27 cellular contexts compared by ENCODE assay signal in genomic region chr6:24897186-24897585, GRCh38. TPM values are rescaled to one million over a fixed set of nuclear protein-coding genes. Genes with fewer than 3 reads are reported as not detected.
A peak's percentile ranks its signal among the peaks of the same experiment; 100 is the strongest.
DNase-seq lines count a peak whose midpoint lies in the region; ATAC-seq and TF ChIP-seq lines count a peak whose summit lies in the region.
"Had no signal": no experiment of that assay in that cellular context is flagged by ENCODE, and none has a peak within 500 bp of the region (broad histone marks: within the 10 kb centered on the region; RNA-seq: fewer than 3 reads in every experiment).

No MANE protein-coding gene starts in this region.

- H3K36me3 Mint-ChIP-seq in activated naive CD4-positive, alpha-beta T cell treated with anti-CD3 and anti-CD28 coated beads, Interleukin-2, amount 50 U/mL, for 24 hours, result peaks cover 11% of the 10 kb centered on the region
- H3K36me3 Mint-ChIP-seq in glutamatergic neuron (ENCODE audit: unreplicated experiment) (peaks cover 11% of the 10 kb centered on the region), osteocyte (ENCODE audit: unreplicated experiment) (no peaks in the 10 kb centered on the region)
- peaks cover 26% of the 10 kb centered on the region for H3K36me3 Mint-ChIP-seq in stimulated activated memory B cell treated with anti-CD40 and anti-IgM and Interleukin-4, amounts not matched to agents 10 μg/mL and 1 μg/mL and 100 μg/mL, for 72 hours
- H3K36me3 Mint-ChIP-seq: mesothelial cell of epicardium, type B pancreatic cell had no signal

- H3K9me3 ChIP-seq in SJCRH30 (replicated peaks), result no peaks in the 10 kb centered on the region
- H3K9me3 ChIP-seq: heart right ventricle, left ventricle myocardium inferior had no signal

- H3K27ac ChIP-seq in SJCRH30, result no peak overlapping the region
- H3K27ac ChIP-seq: heart right ventricle, KMS-11, left ventricle myocardium inferior, VCaP had no signal

- H3K27me3 ChIP-seq in SJCRH30, result no peaks in the 10 kb centered on the region
- H3K27me3 ChIP-seq: heart right ventricle had no signal

- TF ChIP-seq CTCF in glutamatergic neuron (IDR thresholded peaks at IDR 0.05; ENCODE audit: partially characterized antibody, unreplicated experiment), result no peak
- no peak for TF ChIP-seq CTCF in osteocyte (IDR thresholded peaks at IDR 0.05)

- H3K4me1 Mint-ChIP-seq in activated naive CD4-positive, alpha-beta T cell treated with anti-CD3 and anti-CD28 coated beads, Interleukin-2, amount 50 U/mL, for 24 hours, result peaks cover 91% of the 10 kb centered on the region
- H3K4me1 Mint-ChIP-seq in glutamatergic neuron (ENCODE audit: low read depth, unreplicated experiment) (peaks cover 14% of the 10 kb centered on the region), osteocyte (ENCODE audit: unreplicated experiment) (peaks cover 12% of the 10 kb centered on the region)
- peaks cover 71% of the 10 kb centered on the region for H3K4me1 Mint-ChIP-seq in stimulated activated memory B cell treated with anti-CD40 and anti-IgM and Interleukin-4, amounts not matched to agents 10 μg/mL and 1 μg/mL and 100 μg/mL, for 72 hours
- H3K4me1 Mint-ChIP-seq: mesothelial cell of epicardium had no signal

- ATAC-seq in stimulated activated memory B cell treated with anti-CD40 and anti-IgM and Interleukin-4, amounts not matched to agents 10 μg/mL and 1 μg/mL and 100 μg/mL, for 72 hours, result no peak
- no peak for ATAC-seq in GM18907 (IDR thresholded peaks at IDR 0.05; ENCODE audit: unreplicated experiment)
- ATAC-seq in GM19397 (IDR thresholded peaks at IDR 0.05; ENCODE audit: unreplicated experiment), result no peak
- ATAC-seq: heart right ventricle had no signal

- DNase-seq in activated naive CD4-positive, alpha-beta T cell treated with Interleukin-2 at 50 U/mL for 16 hours, result no peak
- DNase-seq in SJCRH30 (peak; percentile 23 to 27), glutamatergic neuron (no peak), osteocyte (ENCODE audit: extremely low spot score, unreplicated experiment) (no peak)
- DNase-seq: activated CD8-positive, alpha-beta memory T cell treated with anti-CD3 and anti-CD28 coated beads for 24 hours; COR-L47; H9; heart right ventricle; left ventricle myocardium inferior; MV-4-11; NCI-H187 treated with DMSO at 0.1 percent for 48 hours; NCI-H510A treated with DMSO at 0.1 percent for 48 hours; SHP77 treated with DMSO at 0.1 percent for 48 hours; stimulated activated CD4-positive, alpha-beta T cell treated with anti-CD3 and anti-CD28 coated beads, Interleukin-4, amount 100 ng/mL, for 1 hour; T-helper 2 cell had no signal

- H3K4me1 ChIP-seq in SJCRH30, result peaks cover 6% of the 10 kb centered on the region; the same call in 1 of the 2 replicates
- H3K4me1 ChIP-seq: left ventricle myocardium inferior had no signal

- peak overlapping the region; percentile 84 for H3K27ac Mint-ChIP-seq in activated naive CD4-positive, alpha-beta T cell treated with anti-CD3 and anti-CD28 coated beads, Interleukin-2, amount 50 U/mL, for 24 hours
- H3K27ac Mint-ChIP-seq in glutamatergic neuron (ENCODE audit: unreplicated experiment), result peak overlapping the region; percentile 88
- peak overlapping the region; percentile 73 for H3K27ac Mint-ChIP-seq in stimulated activated memory B cell treated with anti-CD40 and anti-IgM and Interleukin-4, amounts not matched to agents 10 μg/mL and 1 μg/mL and 100 μg/mL, for 72 hours
- H3K27ac Mint-ChIP-seq in osteocyte (ENCODE audit: unreplicated experiment), result no peak overlapping the region
- H3K27ac Mint-ChIP-seq: activated T-helper 1 cell treated with anti-CD3 and anti-CD28 coated beads, Interleukin-12 subunit alpha, Interleukin-12 subunit beta, Interleukin-2, Interleukin-4 antibody, amounts not matched to agents 30 ng/mL and 10 ng/mL and 1 ng/mL, durations not matched to agents 14 hours and 24 hours and 36 hours; dendritic cell treated with granulocyte-macrophage colony-stimulating factor and Interleukin-4, amounts not matched to agents 40 ng/mL and 50 ng/mL, for 4 days; mesothelial cell of epicardium; type B pancreatic cell had no signal

- no peaks in the 10 kb centered on the region for H3K36me3 ChIP-seq in SJCRH30
- H3K36me3 ChIP-seq: heart right ventricle, left ventricle myocardium inferior had no signal

- no peaks in the 10 kb centered on the region for H3K27me3 Mint-ChIP-seq in activated naive CD4-positive, alpha-beta T cell treated with anti-CD3 and anti-CD28 coated beads, Interleukin-2, amount 50 U/mL, for 24 hours
- peaks cover 2% of the 10 kb centered on the region for H3K27me3 Mint-ChIP-seq in glutamatergic neuron (ENCODE audit: unreplicated experiment)
- no peaks in the 10 kb centered on the region for H3K27me3 Mint-ChIP-seq in stimulated activated memory B cell treated with anti-CD40 and anti-IgM and Interleukin-4, amounts not matched to agents 10 μg/mL and 1 μg/mL and 100 μg/mL, for 72 hours
- no peaks in the 10 kb centered on the region for H3K27me3 Mint-ChIP-seq in osteocyte (ENCODE audit: unreplicated experiment)
- H3K27me3 Mint-ChIP-seq: dendritic cell treated with granulocyte-macrophage colony-stimulating factor and Interleukin-4, amounts not matched to agents 40 ng/mL and 50 ng/mL, for 4 days; type B pancreatic cell had no signal

- no peak overlapping the region for H3K4me3 ChIP-seq in SJCRH30
- H3K4me3 ChIP-seq: heart right ventricle, left ventricle myocardium inferior had no signal

- no peak overlapping the region for H3K4me3 Mint-ChIP-seq in activated naive CD4-positive, alpha-beta T cell treated with anti-CD3 and anti-CD28 coated beads, Interleukin-2, amount 50 U/mL, for 24 hours
- H3K4me3 Mint-ChIP-seq in glutamatergic neuron (ENCODE audit: unreplicated experiment), result peak overlapping the region; percentile 33
- H3K4me3 Mint-ChIP-seq in stimulated activated memory B cell treated with anti-CD40 and anti-IgM and Interleukin-4, amounts not matched to agents 10 μg/mL and 1 μg/mL and 100 μg/mL, for 72 hours, result no peak overlapping the region
- H3K4me3 Mint-ChIP-seq in osteocyte (ENCODE audit: unreplicated experiment), result no peak overlapping the region
- H3K4me3 Mint-ChIP-seq: activated T-helper 1 cell treated with anti-CD3 and anti-CD28 coated beads, Interleukin-12 subunit alpha, Interleukin-12 subunit beta, Interleukin-2, Interleukin-4 antibody, amounts not matched to agents 30 ng/mL and 10 ng/mL and 1 ng/mL, durations not matched to agents 14 hours and 24 hours and 36 hours; dendritic cell treated with granulocyte-macrophage colony-stimulating factor and Interleukin-4, amounts not matched to agents 40 ng/mL and 50 ng/mL, for 4 days; H9; mesothelial cell of epicardium; type B pancreatic cell had no signal

- H3K9me3 Mint-ChIP-seq in activated naive CD4-positive, alpha-beta T cell treated with anti-CD3 and anti-CD28 coated beads, Interleukin-2, amount 50 U/mL, for 24 hours, result no peaks in the 10 kb centered on the region
- H3K9me3 Mint-ChIP-seq in glutamatergic neuron (ENCODE audit: unreplicated experiment) (peaks cover 5% of the 10 kb centered on the region), osteocyte (ENCODE audit: unreplicated experiment) (no peaks in the 10 kb centered on the region)
- no peaks in the 10 kb centered on the region for H3K9me3 Mint-ChIP-seq in stimulated activated memory B cell treated with anti-CD40 and anti-IgM and Interleukin-4, amounts not matched to agents 10 μg/mL and 1 μg/mL and 100 μg/mL, for 72 hours
- H3K9me3 Mint-ChIP-seq: activated T-helper 1 cell treated with anti-CD3 and anti-CD28 coated beads, Interleukin-12 subunit alpha, Interleukin-12 subunit beta, Interleukin-2, Interleukin-4 antibody, amounts not matched to agents 30 ng/mL and 10 ng/mL and 1 ng/mL, durations not matched to agents 14 hours and 24 hours and 36 hours; dendritic cell treated with granulocyte-macrophage colony-stimulating factor and Interleukin-4, amounts not matched to agents 40 ng/mL and 50 ng/mL, for 4 days; H9; mesothelial cell of epicardium; type B pancreatic cell had no signal

RNA-seq across cellular contexts. Expression of gene RIPOR2, which starts 38.6 kb away (rescaled TPM):
- 3.0 and 3.9 TPM in 2 replicates for total RNA-seq in SJCRH30 (2014; rRNA removed; shearing (Covaris generic))
- 82.2 TPM for total RNA-seq in glutamatergic neuron (ENCODE audit: unreplicated experiment)
- 4.8 and 6.3 TPM in 2 replicates for total RNA-seq in osteocyte
- total RNA-seq: endothelial cell of umbilical vein, HT1080 had no signal

Comparison
In these comparisons a context has a peak if more than half of its experiments do, and no peak if none do; other contexts are left out.
1. DNase-seq: peak in SJCRH30 (2 of 2); none in activated naive CD4-positive, alpha-beta T cell treated with Interleukin-2 at 50 U/mL for 16 hours (single experiment), glutamatergic neuron (single experiment) and osteocyte (single experiment).
2. RNA of gene RIPOR2, which starts 38.6 kb away (total RNA-seq): 82.2 TPM in glutamatergic neuron (single experiment); 4.8 to 6.3 TPM in osteocyte and 3.0 to 3.9 TPM in SJCRH30; every median in the first group is over 10 times any median in the second.